2 cellular contexts compared by ENCODE assay signal in the genomic region with DNA sequence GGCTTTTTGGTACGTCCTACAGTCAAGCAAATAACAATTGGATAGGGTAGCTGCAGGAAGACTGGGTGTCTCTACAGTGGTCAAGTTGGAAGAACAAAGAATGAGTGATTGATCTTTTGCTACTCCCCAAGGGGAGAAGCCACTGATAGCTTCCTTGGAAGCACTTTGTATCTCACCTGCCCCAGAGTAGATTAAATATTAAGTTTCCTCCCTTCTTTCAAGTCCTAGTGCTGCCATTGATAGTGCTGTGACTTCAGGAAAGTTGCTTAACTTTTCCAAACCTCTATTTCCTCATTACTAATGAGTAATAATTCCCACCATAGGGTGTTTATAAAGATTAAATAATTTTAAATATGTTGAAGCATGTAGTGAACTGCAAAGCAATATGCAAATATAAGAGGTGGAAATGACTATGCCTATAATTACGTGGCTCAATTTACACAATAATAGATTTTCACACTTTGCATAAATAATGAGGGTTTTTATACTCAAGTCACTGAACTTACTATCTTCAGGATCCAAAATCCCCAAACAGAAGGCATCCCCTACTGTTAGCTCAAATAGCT.
TF ChIP-seq lines count a peak whose summit lies in the region.

No MANE protein-coding gene starts in this region.

TF ChIP-seq in H1, 55 proteins besides CTCF, POLR2A, EP300 and RAD21:
- TF ChIP-seq, protein P1, sequence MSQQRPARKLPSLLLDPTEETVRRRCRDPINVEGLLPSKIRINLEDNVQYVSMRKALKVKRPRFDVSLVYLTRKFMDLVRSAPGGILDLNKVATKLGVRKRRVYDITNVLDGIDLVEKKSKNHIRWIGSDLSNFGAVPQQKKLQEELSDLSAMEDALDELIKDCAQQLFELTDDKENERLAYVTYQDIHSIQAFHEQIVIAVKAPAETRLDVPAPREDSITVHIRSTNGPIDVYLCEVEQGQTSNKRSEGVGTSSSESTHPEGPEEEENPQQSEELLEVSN (IDR thresholded peaks at IDR 0.05) = no peak
- TF ChIP-seq, protein P2, sequence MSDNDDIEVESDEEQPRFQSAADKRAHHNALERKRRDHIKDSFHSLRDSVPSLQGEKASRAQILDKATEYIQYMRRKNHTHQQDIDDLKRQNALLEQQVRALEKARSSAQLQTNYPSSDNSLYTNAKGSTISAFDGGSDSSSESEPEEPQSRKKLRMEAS (IDR thresholded peaks at IDR 0.05) = no peak

TF ChIP-seq in GM23338, 12 proteins besides CTCF, POLR2A, EP300 and RAD21:
- TF ChIP-seq POLR2AphosphoS5 (IDR thresholded peaks at IDR 0.05; ENCODE audit: low read depth) (no peak), EZH2 (IDR thresholded peaks at IDR 0.05; ENCODE audit: low read depth, unreplicated experiment) (no peak), ZNF331 (CRISPR knock-in tag; IDR thresholded peaks at IDR 0.05; ENCODE audit: low read depth) (no peak), CREB1 (CRISPR knock-in tag; IDR thresholded peaks at IDR 0.05; ENCODE audit: low read depth) (no peak), NANOG (IDR thresholded peaks at IDR 0.05; ENCODE audit: borderline replicate concordance) (no peak), JUNB (IDR thresholded peaks at IDR 0.05; ENCODE audit: unreplicated experiment) (no peak), EZH2phosphoT487 (IDR thresholded peaks at IDR 0.05; ENCODE audit: unreplicated experiment) (no peak), STAT1 (IDR thresholded peaks at IDR 0.05; ENCODE audit: unreplicated experiment) (no peak)
- TF ChIP-seq, protein P3, sequence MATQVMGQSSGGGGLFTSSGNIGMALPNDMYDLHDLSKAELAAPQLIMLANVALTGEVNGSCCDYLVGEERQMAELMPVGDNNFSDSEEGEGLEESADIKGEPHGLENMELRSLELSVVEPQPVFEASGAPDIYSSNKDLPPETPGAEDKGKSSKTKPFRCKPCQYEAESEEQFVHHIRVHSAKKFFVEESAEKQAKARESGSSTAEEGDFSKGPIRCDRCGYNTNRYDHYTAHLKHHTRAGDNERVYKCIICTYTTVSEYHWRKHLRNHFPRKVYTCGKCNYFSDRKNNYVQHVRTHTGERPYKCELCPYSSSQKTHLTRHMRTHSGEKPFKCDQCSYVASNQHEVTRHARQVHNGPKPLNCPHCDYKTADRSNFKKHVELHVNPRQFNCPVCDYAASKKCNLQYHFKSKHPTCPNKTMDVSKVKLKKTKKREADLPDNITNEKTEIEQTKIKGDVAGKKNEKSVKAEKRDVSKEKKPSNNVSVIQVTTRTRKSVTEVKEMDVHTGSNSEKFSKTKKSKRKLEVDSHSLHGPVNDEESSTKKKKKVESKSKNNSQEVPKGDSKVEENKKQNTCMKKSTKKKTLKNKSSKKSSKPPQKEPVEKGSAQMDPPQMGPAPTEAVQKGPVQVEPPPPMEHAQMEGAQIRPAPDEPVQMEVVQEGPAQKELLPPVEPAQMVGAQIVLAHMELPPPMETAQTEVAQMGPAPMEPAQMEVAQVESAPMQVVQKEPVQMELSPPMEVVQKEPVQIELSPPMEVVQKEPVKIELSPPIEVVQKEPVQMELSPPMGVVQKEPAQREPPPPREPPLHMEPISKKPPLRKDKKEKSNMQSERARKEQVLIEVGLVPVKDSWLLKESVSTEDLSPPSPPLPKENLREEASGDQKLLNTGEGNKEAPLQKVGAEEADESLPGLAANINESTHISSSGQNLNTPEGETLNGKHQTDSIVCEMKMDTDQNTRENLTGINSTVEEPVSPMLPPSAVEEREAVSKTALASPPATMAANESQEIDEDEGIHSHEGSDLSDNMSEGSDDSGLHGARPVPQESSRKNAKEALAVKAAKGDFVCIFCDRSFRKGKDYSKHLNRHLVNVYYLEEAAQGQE (IDR thresholded peaks at IDR 0.05; ENCODE audit: unreplicated experiment) = no peak
- TF ChIP-seq, protein P4, sequence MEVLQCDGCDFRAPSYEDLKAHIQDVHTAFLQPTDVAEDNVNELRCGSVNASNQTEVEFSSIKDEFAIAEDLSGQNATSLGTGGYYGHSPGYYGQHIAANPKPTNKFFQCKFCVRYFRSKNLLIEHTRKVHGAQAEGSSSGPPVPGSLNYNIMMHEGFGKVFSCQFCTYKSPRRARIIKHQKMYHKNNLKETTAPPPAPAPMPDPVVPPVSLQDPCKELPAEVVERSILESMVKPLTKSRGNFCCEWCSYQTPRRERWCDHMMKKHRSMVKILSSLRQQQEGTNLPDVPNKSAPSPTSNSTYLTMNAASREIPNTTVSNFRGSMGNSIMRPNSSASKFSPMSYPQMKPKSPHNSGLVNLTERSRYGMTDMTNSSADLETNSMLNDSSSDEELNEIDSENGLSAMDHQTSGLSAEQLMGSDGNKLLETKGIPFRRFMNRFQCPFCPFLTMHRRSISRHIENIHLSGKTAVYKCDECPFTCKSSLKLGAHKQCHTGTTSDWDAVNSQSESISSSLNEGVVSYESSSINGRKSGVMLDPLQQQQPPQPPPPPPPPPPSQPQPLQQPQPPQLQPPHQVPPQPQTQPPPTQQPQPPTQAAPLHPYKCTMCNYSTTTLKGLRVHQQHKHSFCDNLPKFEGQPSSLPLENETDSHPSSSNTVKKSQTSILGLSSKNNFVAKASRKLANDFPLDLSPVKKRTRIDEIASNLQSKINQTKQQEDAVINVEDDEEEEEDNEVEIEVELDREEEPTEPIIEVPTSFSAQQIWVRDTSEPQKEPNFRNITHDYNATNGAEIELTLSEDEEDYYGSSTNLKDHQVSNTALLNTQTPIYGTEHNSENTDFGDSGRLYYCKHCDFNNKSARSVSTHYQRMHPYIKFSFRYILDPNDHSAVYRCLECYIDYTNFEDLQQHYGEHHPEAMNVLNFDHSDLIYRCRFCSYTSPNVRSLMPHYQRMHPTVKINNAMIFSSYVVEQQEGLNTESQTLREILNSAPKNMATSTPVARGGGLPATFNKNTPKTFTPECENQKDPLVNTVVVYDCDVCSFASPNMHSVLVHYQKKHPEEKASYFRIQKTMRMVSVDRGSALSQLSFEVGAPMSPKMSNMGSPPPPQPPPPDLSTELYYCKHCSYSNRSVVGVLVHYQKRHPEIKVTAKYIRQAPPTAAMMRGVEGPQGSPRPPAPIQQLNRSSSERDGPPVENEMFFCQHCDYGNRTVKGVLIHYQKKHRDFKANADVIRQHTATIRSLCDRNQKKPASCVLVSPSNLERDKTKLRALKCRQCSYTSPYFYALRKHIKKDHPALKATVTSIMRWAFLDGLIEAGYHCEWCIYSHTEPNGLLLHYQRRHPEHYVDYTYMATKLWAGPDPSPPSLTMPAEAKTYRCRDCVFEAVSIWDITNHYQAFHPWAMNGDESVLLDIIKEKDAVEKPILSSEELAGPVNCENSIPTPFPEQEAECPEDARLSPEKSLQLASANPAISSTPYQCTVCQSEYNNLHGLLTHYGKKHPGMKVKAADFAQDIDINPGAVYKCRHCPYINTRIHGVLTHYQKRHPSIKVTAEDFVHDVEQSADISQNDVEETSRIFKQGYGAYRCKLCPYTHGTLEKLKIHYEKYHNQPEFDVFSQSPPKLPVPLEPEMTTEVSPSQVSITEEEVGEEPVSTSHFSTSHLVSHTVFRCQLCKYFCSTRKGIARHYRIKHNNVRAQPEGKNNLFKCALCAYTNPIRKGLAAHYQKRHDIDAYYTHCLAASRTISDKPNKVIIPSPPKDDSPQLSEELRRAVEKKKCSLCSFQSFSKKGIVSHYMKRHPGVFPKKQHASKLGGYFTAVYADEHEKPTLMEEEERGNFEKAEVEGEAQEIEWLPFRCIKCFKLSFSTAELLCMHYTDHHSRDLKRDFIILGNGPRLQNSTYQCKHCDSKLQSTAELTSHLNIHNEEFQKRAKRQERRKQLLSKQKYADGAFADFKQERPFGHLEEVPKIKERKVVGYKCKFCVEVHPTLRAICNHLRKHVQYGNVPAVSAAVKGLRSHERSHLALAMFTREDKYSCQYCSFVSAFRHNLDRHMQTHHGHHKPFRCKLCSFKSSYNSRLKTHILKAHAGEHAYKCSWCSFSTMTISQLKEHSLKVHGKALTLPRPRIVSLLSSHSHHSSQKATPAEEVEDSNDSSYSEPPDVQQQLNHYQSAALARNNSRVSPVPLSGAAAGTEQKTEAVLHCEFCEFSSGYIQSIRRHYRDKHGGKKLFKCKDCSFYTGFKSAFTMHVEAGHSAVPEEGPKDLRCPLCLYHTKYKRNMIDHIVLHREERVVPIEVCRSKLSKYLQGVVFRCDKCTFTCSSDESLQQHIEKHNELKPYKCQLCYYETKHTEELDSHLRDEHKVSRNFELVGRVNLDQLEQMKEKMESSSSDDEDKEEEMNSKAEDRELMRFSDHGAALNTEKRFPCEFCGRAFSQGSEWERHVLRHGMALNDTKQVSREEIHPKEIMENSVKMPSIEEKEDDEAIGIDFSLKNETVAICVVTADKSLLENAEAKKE (CRISPR knock-in tag; IDR thresholded peaks at IDR 0.05) = no peak
- TF ChIP-seq, protein P5, sequence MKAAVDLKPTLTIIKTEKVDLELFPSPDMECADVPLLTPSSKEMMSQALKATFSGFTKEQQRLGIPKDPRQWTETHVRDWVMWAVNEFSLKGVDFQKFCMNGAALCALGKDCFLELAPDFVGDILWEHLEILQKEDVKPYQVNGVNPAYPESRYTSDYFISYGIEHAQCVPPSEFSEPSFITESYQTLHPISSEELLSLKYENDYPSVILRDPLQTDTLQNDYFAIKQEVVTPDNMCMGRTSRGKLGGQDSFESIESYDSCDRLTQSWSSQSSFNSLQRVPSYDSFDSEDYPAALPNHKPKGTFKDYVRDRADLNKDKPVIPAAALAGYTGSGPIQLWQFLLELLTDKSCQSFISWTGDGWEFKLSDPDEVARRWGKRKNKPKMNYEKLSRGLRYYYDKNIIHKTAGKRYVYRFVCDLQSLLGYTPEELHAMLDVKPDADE (IDR thresholded peaks at IDR 0.05) = no peak
